Comparison of ENCODE assay signal across 19 cellular contexts in the genomic region with DNA sequence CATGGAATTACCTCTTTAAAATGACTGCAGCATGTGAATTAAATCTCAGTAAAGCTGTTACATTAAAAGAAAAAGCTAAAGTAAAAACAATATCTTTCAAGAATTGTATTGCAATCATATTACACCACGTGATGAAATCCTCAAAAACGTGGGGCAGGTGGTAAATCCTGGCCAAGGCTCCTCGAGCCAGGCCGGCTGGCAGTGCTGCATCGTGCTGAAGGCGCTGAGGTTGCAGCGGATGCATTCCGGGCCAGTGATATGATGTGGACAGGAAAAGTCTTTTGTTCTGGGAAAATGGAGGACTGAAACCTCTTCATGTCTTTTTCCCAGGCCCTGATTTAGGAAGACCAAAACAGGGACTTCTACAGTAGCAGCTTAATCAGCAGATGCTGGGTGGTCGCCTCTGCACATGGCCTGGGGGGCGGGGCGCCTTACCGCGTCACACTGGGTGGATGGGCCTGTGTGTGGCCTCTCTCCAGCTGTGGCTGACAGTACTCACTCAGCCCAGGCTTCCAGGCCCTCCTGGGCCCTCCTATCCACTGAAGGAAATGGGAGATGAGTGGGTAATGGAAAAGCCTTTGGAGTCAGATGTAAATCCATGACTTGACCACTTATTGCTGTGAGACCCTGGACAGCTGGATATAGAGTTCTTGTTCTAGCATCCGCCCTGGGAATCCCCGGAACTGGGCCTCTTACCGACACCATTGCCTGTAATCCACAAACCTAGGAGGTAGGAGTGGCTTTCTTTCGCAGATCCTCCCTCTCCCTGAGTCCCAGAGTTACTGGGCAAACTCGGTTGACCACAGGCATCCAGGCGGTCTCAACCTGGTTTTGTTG.
A peak's percentile ranks its signal among the peaks of the same experiment; 100 is the strongest.
DNase-seq lines count a peak whose midpoint lies in the region; ATAC-seq lines count a peak whose summit lies in the region.
"Had no signal": no experiment of that assay in that cellular context is flagged by ENCODE, and none has a peak within 500 bp of the region (broad histone marks: within the 10 kb centered on the region; RNA-seq: fewer than 3 reads in every experiment).

No MANE protein-coding gene starts in this region.

- H3K36me3 ChIP-seq in HUES48 (ENCODE audit: control insufficient read depth, insufficient read depth, low read length) (peaks cover 5% of the 10 kb centered on the region; the same call in 1 of the 2 replicates), iPS-18a (ENCODE audit: control insufficient read depth, low read depth, low read length) (no peaks in the 10 kb centered on the region), neuron (ENCODE audit: insufficient read depth, low read length) (no peaks in the 10 kb centered on the region)
- H3K36me3 ChIP-seq: adrenal gland, ovary, upper lobe of left lung had no signal

- intact Hi-C loops in posterior cingulate gyrus (cut with DNase I): no loop called here

- DNase-seq in SW480 (ENCODE audit: low spot score) (peak; percentile 67), posterior cingulate gyrus (no peak), OCI-M1 (lab: John Stamatoyannopoulos, UW) (no peak)
- DNase-seq: activated CD4-positive, alpha-beta memory T cell treated with anti-CD3 and anti-CD28 coated beads, Interleukin-2, amount 10 ng/mL, durations not matched to agents 7 days and 5 days; adrenal gland; HFFc6; KBM-7; NCI-H2081 treated with DMSO at 0.1 percent for 48 hours; NCI-H69; ovary; small intestine; T-helper 1 cell had no signal

- H3K27ac ChIP-seq in HUES48 (ENCODE audit: low read depth, low read length) (peak overlapping the region; percentile 80), iPS-18a (ENCODE audit: low read length) (peak overlapping the region; percentile 44)
- H3K27ac ChIP-seq: adrenal gland, ovary, upper lobe of left lung, VCaP had no signal

- H3K9me3 ChIP-seq in HUES48 (ENCODE audit: control insufficient read depth, insufficient read depth, low read length) (no peaks in the 10 kb centered on the region), iPS-18a (ENCODE audit: control insufficient read depth, low read depth, low read length) (no peaks in the 10 kb centered on the region), neuron (ENCODE audit: low read length) (peaks cover 2% of the 10 kb centered on the region)
- H3K9me3 ChIP-seq: adrenal gland, ovary, upper lobe of left lung had no signal

- no peak for ATAC-seq in HG02970 (IDR thresholded peaks at IDR 0.05; ENCODE audit: low FRiP score, unreplicated experiment)
- ATAC-seq in HG03460 (IDR thresholded peaks at IDR 0.05; ENCODE audit: unreplicated experiment): no peak

- H3K9ac ChIP-seq in HUES48 (ENCODE audit: low read depth, low read length): peak overlapping the region; percentile 24; the same call in 1 of the 2 replicates
- no peak overlapping the region for H3K9ac ChIP-seq in iPS-18a (ENCODE audit: low read length)

- H3K4me1 ChIP-seq in HUES48 (ENCODE audit: control insufficient read depth, insufficient read depth, low read length): peaks cover 27% of the 10 kb centered on the region
- H3K4me1 ChIP-seq in iPS-18a (ENCODE audit: control insufficient read depth, low read depth, low read length): peaks cover 14% of the 10 kb centered on the region
- no peaks in the 10 kb centered on the region for H3K4me1 ChIP-seq in neuron (ENCODE audit: insufficient read depth, low read length)
- H3K4me1 ChIP-seq: adrenal gland, upper lobe of left lung had no signal

- no peaks in the 10 kb centered on the region for H3K27me3 ChIP-seq in HUES48 (ENCODE audit: control insufficient read depth, insufficient read depth, low read length)
- H3K27me3 ChIP-seq in iPS-18a (ENCODE audit: control insufficient read depth, insufficient read depth, low read length): no peaks in the 10 kb centered on the region
- no peaks in the 10 kb centered on the region for H3K27me3 ChIP-seq in neuron (ENCODE audit: insufficient read depth, low read length)
- H3K27me3 ChIP-seq: adrenal gland, ovary, upper lobe of left lung had no signal

- H3K4me3 ChIP-seq in HUES48 (ENCODE audit: low read depth, low read length) (no peak overlapping the region), iPS-18a (ENCODE audit: low read length) (no peak overlapping the region), neuron (ENCODE audit: low read length) (no peak overlapping the region)
- H3K4me3 ChIP-seq: adrenal gland, ovary, upper lobe of left lung had no signal

- H2AFZ ChIP-seq in neuron (ENCODE audit: low read depth, low read length): peak overlapping the region; percentile 13
